ENCODE assay signal across 12 cellular contexts in the genomic region with DNA sequence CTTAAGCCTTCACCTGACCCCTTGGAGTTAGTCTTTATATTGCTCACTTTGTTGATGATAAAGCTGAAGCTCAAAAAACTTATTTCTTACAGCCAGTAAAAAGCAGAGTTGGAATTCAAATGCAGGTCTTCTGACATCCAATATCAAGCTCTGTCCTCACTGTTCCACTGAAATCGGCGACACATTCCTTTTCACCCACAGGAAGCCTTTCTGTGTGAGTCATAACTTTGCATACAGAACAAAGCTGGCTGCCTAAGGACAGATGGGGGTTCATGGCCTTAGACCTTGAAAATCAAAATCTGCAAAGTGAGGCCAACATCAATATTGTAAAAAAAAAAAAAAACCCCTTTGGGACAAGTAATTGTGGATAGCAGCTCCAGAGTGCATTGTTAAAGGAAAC. TPM values are rescaled to one million over a fixed set of nuclear protein-coding genes. Genes with fewer than 3 reads are reported as not detected.
A peak's percentile ranks its signal among the peaks of the same experiment; 100 is the strongest.
DNase-seq lines count a peak whose midpoint lies in the region; ATAC-seq and TF ChIP-seq lines count a peak whose summit lies in the region.
"Had no signal": no experiment of that assay in that cellular context is flagged by ENCODE, and none has a peak within 500 bp of the region (broad histone marks: within the 10 kb centered on the region; RNA-seq: fewer than 3 reads in every experiment).

No MANE protein-coding gene starts in this region.

- intact Hi-C loops in psoas muscle (cut with DNase I), result no loop called here

- TF ChIP-seq CTCF in RWPE2 (IDR thresholded peaks at IDR 0.05; ENCODE audit: poor library complexity, severe bottlenecking) (no peak), fibroblast of the aortic adventitia (IDR thresholded peaks at IDR 0.05; ENCODE audit: insufficient read depth, low read length) (no peak), psoas muscle (IDR thresholded peaks at IDR 0.05) (no peak), tibial nerve (IDR thresholded peaks at IDR 0.05) (no peak), progenitor cell of endocrine pancreas (IDR thresholded peaks at IDR 0.05; ENCODE audit: unreplicated experiment) (no peak)

- DNase-seq in HCEC 1CT (peak; percentile 57), RWPE2 (ENCODE audit: low spot score) (no peak), fibroblast of the aortic adventitia (ENCODE audit: low read depth) (peak; percentile 35), psoas muscle (no peak), pons (ENCODE audit: low spot score) (no peak), tibial nerve (ENCODE audit: low spot score in 2 of 2) (no peak), progenitor cell of endocrine pancreas (ENCODE audit: low spot score, unreplicated experiment) (no peak)
- no peak for DNase-seq in stimulated activated CD4-positive, alpha-beta T cell treated with anti-CD3 and anti-CD28 coated beads, Interleukin-4, amount 100 ng/mL, for 4 hours
- DNase-seq: activated T-cell treated with anti-CD3 and anti-CD28 coated beads, Interleukin-2, amount 50 U/mL, for 4 hours; NCI-H1417 treated with DMSO at 0.1 percent for 48 hours; T-helper 1 cell had no signal

- no peaks in the 10 kb centered on the region for H3K27me3 ChIP-seq in RWPE2 (ENCODE audit: insufficient read depth, poor library complexity, severe bottlenecking)
- H3K27me3 ChIP-seq in psoas muscle (ENCODE audit: insufficient read depth in 3 of 3, low read length in 2 of 3), result no peaks in the 10 kb centered on the region
- H3K27me3 ChIP-seq in tibial nerve, result no peaks in the 10 kb centered on the region

- H3K36me3 ChIP-seq in RWPE2 (ENCODE audit: low read depth), result no peaks in the 10 kb centered on the region
- no peaks in the 10 kb centered on the region for H3K36me3 ChIP-seq in psoas muscle (ENCODE audit: insufficient read depth in 1 of 2, low read depth in 1 of 2)
- no peaks in the 10 kb centered on the region for H3K36me3 ChIP-seq in tibial nerve

- peaks cover 12% of the 10 kb centered on the region for H3K4me1 ChIP-seq in RWPE2 (ENCODE audit: insufficient read depth, poor library complexity, severe bottlenecking)
- peaks cover 6% of the 10 kb centered on the region for H3K4me1 ChIP-seq in psoas muscle
- H3K4me1 ChIP-seq in tibial nerve, result peaks cover 0 to 10% (median 5%) of the 10 kb centered on the region in 4 donors

- no peak for TF ChIP-seq EP300 in tibial nerve (IDR thresholded peaks at IDR 0.05)

- H3K4me3 ChIP-seq in RWPE2 (ENCODE audit: severe bottlenecking) (no peak overlapping the region), fibroblast of the aortic adventitia (ENCODE audit: low read depth, low read length) (no peak overlapping the region), psoas muscle (no peak overlapping the region), tibial nerve (no peak overlapping the region)

- WGBS in psoas muscle, 3 donors, result 11 to 17% (median 14%) methylated on average over 2 of the region's 2 CpGs
- 5 to 6% methylated on average over 2 of the region's 2 CpGs for WGBS in tibial nerve, 2 donors

- H3K27ac ChIP-seq in RWPE2 (ENCODE audit: poor library complexity, severe bottlenecking), result no peak overlapping the region
- H3K27ac ChIP-seq in psoas muscle, result no peak overlapping the region
- peak overlapping the region in 2 of 4 donors; percentile 8 to 46 for H3K27ac ChIP-seq in tibial nerve

- no peaks in the 10 kb centered on the region for H3K36me3 Mint-ChIP-seq in progenitor cell of endocrine pancreas (ENCODE audit: insufficient read depth)

- no peak overlapping the region for H3K4me3 Mint-ChIP-seq in progenitor cell of endocrine pancreas (ENCODE audit: low read depth)
- H3K4me3 Mint-ChIP-seq: activated T-cell treated with anti-CD3 and anti-CD28 coated beads, Interleukin-2, amount 50 U/mL, for 4 hours had no signal

- no peaks in the 10 kb centered on the region for H3K9me3 Mint-ChIP-seq in progenitor cell of endocrine pancreas (ENCODE audit: low read depth)
- H3K9me3 Mint-ChIP-seq: activated T-cell treated with anti-CD3 and anti-CD28 coated beads, Interleukin-2, amount 50 U/mL, for 4 hours had no signal

- TF ChIP-seq POLR2A in tibial nerve (IDR thresholded peaks at IDR 0.05), result no peak

- no peaks in the 10 kb centered on the region for H3K27me3 Mint-ChIP-seq in progenitor cell of endocrine pancreas

- no peaks in the 10 kb centered on the region for H3K9me3 ChIP-seq in RWPE2 (ENCODE audit: severe bottlenecking)
- H3K9me3 ChIP-seq in psoas muscle, result no peaks in the 10 kb centered on the region
- H3K9me3 ChIP-seq in tibial nerve, result no peaks in the 10 kb centered on the region

- no peak overlapping the region for H3K27ac Mint-ChIP-seq in progenitor cell of endocrine pancreas

- no peaks in the 10 kb centered on the region for H3K4me1 Mint-ChIP-seq in progenitor cell of endocrine pancreas (ENCODE audit: low read depth)

- ATAC-seq in RWPE2 (ENCODE audit: low read depth) (peak; percentile 68), psoas muscle (peak; percentile 84 to 96 (median 94))
- ATAC-seq: activated T-cell treated with anti-CD3 and anti-CD28 coated beads, Interleukin-2, amount 50 U/mL, for 4 hours had no signal

RNA-seq across cellular contexts. Expression of a gene that starts 21.8 kb away (rescaled TPM):
- 51.6 and 167 TPM in 2 replicates for total RNA-seq in fibroblast of the aortic adventitia (ENCODE audit: low replicate concordance)
- 100 to 1,000 TPM; 188 to 266 (median 197) TPM for total RNA-seq in psoas muscle
- polyA plus RNA-seq in psoas muscle, result 100 to 1,000 TPM; 147 to 274 (median 216) TPM
- 100 to 1,000 TPM; 106 to 183 (median 117) TPM for total RNA-seq in tibial nerve
- 96.0 and 99.8 TPM in 2 replicates for total RNA-seq in progenitor cell of endocrine pancreas

RNA-seq across cellular contexts. Expression of a gene that starts 46.6 kb away (rescaled TPM):
- total RNA-seq in fibroblast of the aortic adventitia (ENCODE audit: low replicate concordance), result 5.0 and 10.4 TPM in 2 replicates
- total RNA-seq in psoas muscle, result 10 to 100 TPM in 3 of 4 donors, 1 to 10 TPM in 1; 9.0 to 29.5 (median 20.7) TPM
- 10 to 100 TPM in 2 of 3 donors, 1 to 10 TPM in 1; 7.2 to 19.2 (median 10.1) TPM for polyA plus RNA-seq in psoas muscle
- total RNA-seq in tibial nerve, result 10 to 100 TPM in 1 of 4 donors, 1 to 10 TPM in 3; 1.8 to 19.2 (median 6.5) TPM
- 0.55 TPM in 1 of 2 replicates, not detected in the other for total RNA-seq in progenitor cell of endocrine pancreas
- total RNA-seq: mononuclear cell had no signal

Comparison
In these comparisons a context has a peak if more than half of its experiments do, and no peak if none do; other contexts are left out.
1. DNase-seq: peak in HCEC 1CT (single experiment) and fibroblast of the aortic adventitia (single experiment); none in RWPE2 (single experiment), psoas muscle (0 of 2), pons (single experiment), tibial nerve (0 of 2), stimulated activated CD4-positive, alpha-beta T cell treated with anti-CD3 and anti-CD28 coated beads, Interleukin-4, amount 100 ng/mL, for 4 hours (0 of 2) and progenitor cell of endocrine pancreas (single experiment).